ENCODE assay signal across 8 cellular contexts in genomic region chr1:53738205-53739108, GRCh38. TPM values are rescaled to one million over a fixed set of nuclear protein-coding genes. Genes with fewer than 3 reads are reported as not detected.
DNase-seq lines count a peak whose midpoint lies in the region; ATAC-seq and TF ChIP-seq lines count a peak whose summit lies in the region.

No MANE protein-coding gene starts in this region.

- H2AFZ ChIP-seq in OCI-LY3 (ENCODE audit: low read depth, low read length), result no peak overlapping the region

- H3K27ac Mint-ChIP-seq in neural crest cell (ENCODE audit: unreplicated experiment), result no peak overlapping the region

- DNase-seq in Right ventricle myocardium inferior (ENCODE audit: missing footprints) (no peak), cardiac septum (ENCODE audit: low spot score) (no peak), epithelial cell of proximal tubule (ENCODE audit: low read depth) (no peak), neural crest cell (ENCODE audit: low read depth, low spot score) (no peak), NAMALWA (ENCODE audit: low spot score) (no peak), HPDE6-E6E7 (ENCODE audit: extremely low spot score) (no peak)

- TF ChIP-seq CTCF in OCI-LY3 (IDR thresholded peaks at IDR 0.05; ENCODE audit: low read depth, low read length) (no peak), epithelial cell of proximal tubule (conservative IDR thresholded peaks at IDR 0.05; ENCODE audit: low read depth, low read length) (no peak), neural crest cell (conservative IDR thresholded peaks at IDR 0.05) (no peak)

- intact Hi-C loops in Right ventricle myocardium inferior (cut with DNase I) (no loop called here), cardiac septum (cut with DNase I) (loop anchor here (5.0 kb wide), 1 partner anchor 146 kb away; no protein-coding TSS in a partner anchor)

- peaks cover 91% of the 10 kb centered on the region for H3K27me3 Mint-ChIP-seq in neural crest cell (ENCODE audit: low read depth)

- peaks cover 9% of the 10 kb centered on the region for H3K9me3 Mint-ChIP-seq in neural crest cell

- no peak overlapping the region for H3K27ac ChIP-seq in OCI-LY3 (ENCODE audit: low read length)

- no peak overlapping the region for H3K4me2 ChIP-seq in OCI-LY3 (ENCODE audit: low read length)

- H3K4me3 ChIP-seq in OCI-LY3 (ENCODE audit: low read length), result peak overlapping the region; percentile 44
- peak overlapping the region; percentile 77 for H3K4me3 ChIP-seq in epithelial cell of proximal tubule (ENCODE audit: low read depth, low read length)

- H3K4me3 Mint-ChIP-seq in neural crest cell, result peak overlapping the region; percentile 11

- H3K4me1 Mint-ChIP-seq in neural crest cell, result no peaks in the 10 kb centered on the region

- H3K27me3 ChIP-seq in OCI-LY3 (ENCODE audit: low read depth, low read length), result no peaks in the 10 kb centered on the region

- H4K20me1 ChIP-seq in OCI-LY3 (ENCODE audit: insufficient read depth, low read length), result no peaks in the 10 kb centered on the region

- no peaks in the 10 kb centered on the region for H3K9me3 ChIP-seq in OCI-LY3 (ENCODE audit: insufficient read depth, low read length)

- no peak overlapping the region for H3K9ac ChIP-seq in OCI-LY3 (ENCODE audit: low read length)

- no peaks in the 10 kb centered on the region for H3K4me1 ChIP-seq in OCI-LY3 (ENCODE audit: low read length)

- no peaks in the 10 kb centered on the region for H3K79me2 ChIP-seq in OCI-LY3 (ENCODE audit: low read length)

- peaks cover 8% of the 10 kb centered on the region for H3K36me3 Mint-ChIP-seq in neural crest cell (ENCODE audit: low read depth)

- no peaks in the 10 kb centered on the region for H3K36me3 ChIP-seq in OCI-LY3 (replicated peaks; ENCODE audit: low read depth, low read length)

- ATAC-seq in Right ventricle myocardium inferior, result peak; percentile 28
- no peak for ATAC-seq in GM21526 (IDR thresholded peaks at IDR 0.05; ENCODE audit: low FRiP score, unreplicated experiment)

RNA-seq across cellular contexts. Expression of gene GLIS1, which starts 0.5 kb away (rescaled TPM):
- total RNA-seq in Right ventricle myocardium inferior, result not detected
- 0.30 TPM for total RNA-seq in cardiac septum
- 2.5 and 2.7 TPM in 2 replicates for total RNA-seq in epithelial cell of proximal tubule
- total RNA-seq in neural crest cell, result not detected in 2 replicates
